8 cellular contexts compared by ENCODE assay signal in the genomic region with DNA sequence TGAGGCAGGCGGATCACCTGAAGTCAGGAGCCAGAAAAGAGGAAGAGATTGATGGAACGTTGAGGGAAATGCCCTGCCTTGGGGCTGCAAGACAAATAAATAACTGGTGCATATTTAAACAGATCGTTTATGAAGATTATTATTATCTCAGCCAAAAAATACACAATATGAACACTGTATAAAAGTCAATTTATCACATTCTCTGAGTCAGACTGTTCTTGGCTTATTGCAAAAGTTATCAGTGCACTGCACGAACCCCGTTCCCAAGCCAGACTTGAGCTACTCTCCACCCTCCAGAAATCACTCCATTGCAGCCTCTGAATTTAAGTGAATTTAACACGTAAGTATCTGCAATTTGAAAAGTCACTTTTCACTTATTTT. TPM values are rescaled to one million over a fixed set of nuclear protein-coding genes. Genes with fewer than 3 reads are reported as not detected.
DNase-seq lines count a peak whose midpoint lies in the region; TF ChIP-seq lines count a peak whose summit lies in the region.

No MANE protein-coding gene starts in this region.

- 76 to 87% methylated on average over 3 to 6 of the region's 6 CpGs for WGBS in endodermal cell (ENCODE audit: insufficient coverage in 1 of 2, insufficient read length in 1 of 2), 2 experiments

- H3K9ac ChIP-seq in endodermal cell (ENCODE audit: extremely low read depth, low read length, poor library complexity, severe bottlenecking) (peak overlapping the region; percentile 61), neural progenitor cell (no peak overlapping the region)

- no peak overlapping the region for H2AFZ ChIP-seq in neural progenitor cell (replicated peaks)

- no peak overlapping the region for H3K27ac ChIP-seq in CD8-positive, alpha-beta memory T cell (ENCODE audit: low read depth, low read length)
- H3K27ac ChIP-seq in endodermal cell (ENCODE audit: low read depth, low read length): no peak overlapping the region
- no peak overlapping the region for H3K27ac ChIP-seq in neural progenitor cell

- no peaks in the 10 kb centered on the region for H3K27me3 ChIP-seq in CD8-positive, alpha-beta memory T cell (ENCODE audit: insufficient read depth, low read length, poor library complexity, severe bottlenecking)
- H3K27me3 ChIP-seq in endodermal cell (ENCODE audit: control insufficient read depth, insufficient read depth, low read length, poor library complexity, severe bottlenecking) (no peaks in the 10 kb centered on the region), neural progenitor cell (peaks cover 12% of the 10 kb centered on the region)

- peak overlapping the region; percentile 85 for H3K4me3 ChIP-seq in CD8-positive, alpha-beta memory T cell (ENCODE audit: low read length)
- H3K4me3 ChIP-seq in endodermal cell (ENCODE audit: low read length) (peak overlapping the region; percentile 99), neural progenitor cell (peak overlapping the region; percentile 89)

- H3K27me3 Mint-ChIP-seq in CD8-positive, alpha-beta memory T cell: no peaks in the 10 kb centered on the region
- H3K27me3 Mint-ChIP-seq in endodermal cell (ENCODE audit: insufficient read depth) (peaks cover 8% of the 10 kb centered on the region), neural progenitor cell (ENCODE audit: insufficient read depth, low read depth) (peaks cover 5% of the 10 kb centered on the region)

- no peak for DNase-seq in CD8-positive, alpha-beta memory T cell
- DNase-seq in OCI-M1 (lab: John Stamatoyannopoulos, UW) (peak; percentile 20), endodermal cell (no peak), neural progenitor cell (ENCODE audit: low spot score) (no peak), HK-2 (ENCODE audit: unreplicated experiment) (no peak), OCI-M2 (lab: John Stamatoyannopoulos, UW; ENCODE audit: unreplicated experiment) (no peak)
- DNase-seq in activated CD8-positive, alpha-beta memory T cell treated with anti-CD3 and anti-CD28 coated beads, Interleukin-2, amount 50 U/mL, for 4 hours: no peak
- DNase-seq in activated naive CD4-positive, alpha-beta T cell (lab: John Stamatoyannopoulos, UW): no peak

- H3K9me3 ChIP-seq in CD8-positive, alpha-beta memory T cell (ENCODE audit: low read length): no peaks in the 10 kb centered on the region
- H3K9me3 ChIP-seq in endodermal cell (ENCODE audit: control insufficient read depth, low read length): no peaks in the 10 kb centered on the region
- no peaks in the 10 kb centered on the region for H3K9me3 ChIP-seq in neural progenitor cell (ENCODE audit: low read depth)

- peaks cover 2% of the 10 kb centered on the region for H4K20me1 ChIP-seq in neural progenitor cell (ENCODE audit: low read depth)

- TF ChIP-seq CTCF in endodermal cell (conservative IDR thresholded peaks at IDR 0.05) (no peak), neural progenitor cell (IDR thresholded peaks at IDR 0.05) (no peak)

- H3K36me3 Mint-ChIP-seq in CD8-positive, alpha-beta memory T cell: peaks cover 0 to 2% (median 0%) of the 10 kb centered on the region in 3 donors
- peaks cover 16% of the 10 kb centered on the region for H3K36me3 Mint-ChIP-seq in endodermal cell (ENCODE audit: low read depth)
- H3K36me3 Mint-ChIP-seq in neural progenitor cell: peaks cover 4% of the 10 kb centered on the region

- no peaks in the 10 kb centered on the region for H3F3A ChIP-seq in neural progenitor cell (ENCODE audit: low read depth)

- no peak overlapping the region for H3K27ac Mint-ChIP-seq in CD8-positive, alpha-beta memory T cell
- no peak overlapping the region for H3K27ac Mint-ChIP-seq in endodermal cell
- H3K27ac Mint-ChIP-seq in neural progenitor cell: no peak overlapping the region

- H3K9me3 Mint-ChIP-seq in CD8-positive, alpha-beta memory T cell: no peaks in the 10 kb centered on the region
- peaks cover 1% of the 10 kb centered on the region for H3K9me3 Mint-ChIP-seq in endodermal cell
- H3K9me3 Mint-ChIP-seq in neural progenitor cell: peaks cover 3% of the 10 kb centered on the region

- H3K4me1 ChIP-seq in CD8-positive, alpha-beta memory T cell (ENCODE audit: insufficient read depth, low read length): peaks cover 13% of the 10 kb centered on the region
- H3K4me1 ChIP-seq in endodermal cell (ENCODE audit: control insufficient read depth, insufficient read depth, low read length) (peaks cover 3% of the 10 kb centered on the region), neural progenitor cell (peaks cover 15% of the 10 kb centered on the region)

- POLR2A ChIA-PET in CD8-positive, alpha-beta memory T cell (lab: Charles Lee): interaction anchor here (0.7 kb wide), 1 partner anchor 220 kb away, joined by 3 read pairs; no protein-coding TSS in a partner anchor

- peaks cover 44% of the 10 kb centered on the region for H3K79me2 ChIP-seq in neural progenitor cell (ENCODE audit: low read depth)

- peak overlapping the region; percentile 24 to 88 (median 84) for H3K4me3 Mint-ChIP-seq in CD8-positive, alpha-beta memory T cell
- H3K4me3 Mint-ChIP-seq in endodermal cell: peak overlapping the region; percentile 91
- peak overlapping the region; percentile 92 for H3K4me3 Mint-ChIP-seq in neural progenitor cell

- H3K4me1 Mint-ChIP-seq in CD8-positive, alpha-beta memory T cell: peaks cover 31 to 47% (median 33%) of the 10 kb centered on the region in 3 donors
- H3K4me1 Mint-ChIP-seq in endodermal cell: peaks cover 43% of the 10 kb centered on the region
- peaks cover 48% of the 10 kb centered on the region for H3K4me1 Mint-ChIP-seq in neural progenitor cell

- no peaks in the 10 kb centered on the region for H3K36me3 ChIP-seq in CD8-positive, alpha-beta memory T cell (ENCODE audit: insufficient read depth, low read length)
- H3K36me3 ChIP-seq in endodermal cell (ENCODE audit: control insufficient read depth, insufficient read depth, low read length) (no peaks in the 10 kb centered on the region), neural progenitor cell (no peaks in the 10 kb centered on the region)

- CTCF ChIA-PET in CD8-positive, alpha-beta memory T cell (lab: Charles Lee): interaction anchor here (1.1 to 5.1 kb wide), 6 partner anchors 11 to 160 kb away, joined by 3 to 58 read pairs (median 6); no protein-coding TSS in a partner anchor

- peak overlapping the region; percentile 96 for H3K4me2 ChIP-seq in neural progenitor cell

RNA-seq across cellular contexts. Expression of a gene that starts 1.6 kb away (rescaled TPM):
- 1 to 10 TPM; 2.0 to 2.3 TPM for total RNA-seq in CD8-positive, alpha-beta memory T cell
- polyA plus RNA-seq in CD8-positive, alpha-beta memory T cell: 1.5 TPM
- total RNA-seq in endodermal cell: 10 to 100 TPM; 45.4 to 85.4 TPM
- polyA plus RNA-seq in endodermal cell (2013, experiment 1 of 2): 18.8 TPM
- 17.5 TPM for polyA plus RNA-seq in endodermal cell (2013, experiment 2 of 2)
- total RNA-seq in neural progenitor cell (ENCODE audit: low replicate concordance): 24.1 and 26.7 TPM in 2 replicates
